Comparison of ENCODE assay signal across 20 cellular contexts in genomic region chr7:155252958-155253501, GRCh38. TPM values are rescaled to one million over a fixed set of nuclear protein-coding genes. Genes with fewer than 3 reads are reported as not detected.
DNase-seq lines count a peak whose midpoint lies in the region; ATAC-seq, FAIRE-seq and TF ChIP-seq lines count a peak whose summit lies in the region.
"Had no signal": no experiment of that assay in that cellular context is flagged by ENCODE, and none has a peak within 500 bp of the region (broad histone marks: within the 10 kb centered on the region; RNA-seq: fewer than 3 reads in every experiment).

No MANE protein-coding gene starts in this region.

- no peaks in the 10 kb centered on the region for H3K36me3 ChIP-seq in breast epithelium
- no peaks in the 10 kb centered on the region for H3K36me3 ChIP-seq in mammary epithelial cell (ENCODE audit: insufficient read depth, low read length)
- H3K36me3 ChIP-seq in endothelial cell of umbilical vein (ENCODE audit: control insufficient read depth in 2 of 2, extremely low read depth in 1 of 2, insufficient read depth in 2 of 2, low read length in 2 of 2) = no peaks in the 10 kb centered on the region
- H3K36me3 ChIP-seq in osteoblast (ENCODE audit: insufficient read depth, low read length) = no peaks in the 10 kb centered on the region
- no peaks in the 10 kb centered on the region for H3K36me3 ChIP-seq in thoracic aorta

- no peaks in the 10 kb centered on the region for H3K9me3 ChIP-seq in breast epithelium
- no peaks in the 10 kb centered on the region for H3K9me3 ChIP-seq in mammary epithelial cell (replicated peaks; ENCODE audit: insufficient read depth, low read length)
- H3K9me3 ChIP-seq in endothelial cell of umbilical vein (replicated peaks; ENCODE audit: control insufficient read depth, insufficient read depth, low read length) = no peaks in the 10 kb centered on the region
- no peaks in the 10 kb centered on the region for H3K9me3 ChIP-seq in osteoblast (ENCODE audit: low read depth, low read length)
- no peaks in the 10 kb centered on the region for H3K9me3 ChIP-seq in thoracic aorta

- CTCF ChIA-PET in mammary epithelial cell (lab: Charles Lee; ENCODE audit: low non-redundant PET) (no interaction called here), endothelial cell of umbilical vein (lab: Charles Lee) (interaction anchor here (0.7 to 2.7 kb wide), 9 partner anchors 9 to 92 kb away, joined by 3 to 11 read pairs (median 4); no protein-coding TSS in a partner anchor)

- H3K27me3 ChIP-seq in breast epithelium = no peaks in the 10 kb centered on the region
- H3K27me3 ChIP-seq in mammary epithelial cell (ENCODE audit: insufficient read depth, low read length) = peaks cover 3% of the 10 kb centered on the region
- H3K27me3 ChIP-seq in endothelial cell of umbilical vein (ENCODE audit: control insufficient read depth in 2 of 2, insufficient read depth in 2 of 2, low read length in 2 of 2) = no peaks in the 10 kb centered on the region
- H3K27me3 ChIP-seq in osteoblast (ENCODE audit: insufficient read depth, low read length) = no peaks in the 10 kb centered on the region
- no peaks in the 10 kb centered on the region for H3K27me3 ChIP-seq in thoracic aorta (replicated peaks; ENCODE audit: insufficient read depth)

- no peak for FAIRE-seq in endothelial cell of umbilical vein (lab: Jason Lieb, UNC)
- FAIRE-seq: HTR-8/SVneo, RCC 7860 had no signal

- peak overlapping the region; percentile 23 to 35 for H3K27ac ChIP-seq in breast epithelium
- H3K27ac ChIP-seq in mammary epithelial cell (ENCODE audit: insufficient read depth, low read depth, low read length) = no peak overlapping the region
- H3K27ac ChIP-seq in endothelial cell of umbilical vein (ENCODE audit: insufficient read depth, low read depth, low read length) = no peak overlapping the region
- H3K27ac ChIP-seq in osteoblast (ENCODE audit: low read depth, low read length) = no peak overlapping the region
- H3K27ac ChIP-seq in thoracic aorta = no peak overlapping the region
- H3K27ac ChIP-seq: 22Rv1 had no signal

- ATAC-seq in thoracic aorta (ENCODE audit: insufficient number of reproducible peaks, low FRiP score, low read depth) (no peak), HG03565 (IDR thresholded peaks at IDR 0.05; ENCODE audit: unreplicated experiment) (no peak), left cardiac atrium (no peak)
- ATAC-seq: Right ventricle myocardium inferior had no signal

- no peak overlapping the region for H3K4me2 ChIP-seq in mammary epithelial cell (ENCODE audit: insufficient read depth, low read depth, low read length)
- no peak overlapping the region for H3K4me2 ChIP-seq in endothelial cell of umbilical vein (ENCODE audit: insufficient read depth, low read length)
- H3K4me2 ChIP-seq in osteoblast (ENCODE audit: insufficient read depth, low read length) = no peak overlapping the region

- dilution Hi-C loops in mammary epithelial cell (cut with HindIII; ENCODE audit: low sequenced_read_pairs) = no loop called here
- dilution Hi-C loops in endothelial cell of umbilical vein (cut with MboI; ENCODE audit: extremely low pct_ligation_motif_present, low sequenced_read_pairs) = no loop called here

- H3K9ac ChIP-seq in mammary epithelial cell (ENCODE audit: insufficient read depth, low read length) = no peak overlapping the region
- H3K9ac ChIP-seq in endothelial cell of umbilical vein (replicated peaks; ENCODE audit: extremely low read depth, insufficient read depth, low read length) = no peak overlapping the region

- H3K79me2 ChIP-seq in mammary epithelial cell (ENCODE audit: insufficient read depth, low read length) = no peaks in the 10 kb centered on the region
- H3K79me2 ChIP-seq in endothelial cell of umbilical vein (ENCODE audit: control insufficient read depth, insufficient read depth, low read length) = no peaks in the 10 kb centered on the region
- H3K79me2 ChIP-seq in osteoblast (ENCODE audit: insufficient read depth, low read length) = no peaks in the 10 kb centered on the region

- BruUV-seq in mammary epithelial cell (replicated peaks; lab: Mats Ljungman, UMichigan) = no TSS peak
- no TSS peak for BruUV-seq in endothelial cell of umbilical vein (replicated peaks; lab: Mats Ljungman, UMichigan)

- in situ Hi-C loops in mammary epithelial cell (cut with MboI; ENCODE audit: low sequenced_read_pairs in 2 of 2) = no loop called here

- POLR2A ChIA-PET in endothelial cell of umbilical vein (lab: Charles Lee) = no interaction called here

- DNase-seq in breast epithelium (ENCODE audit: low spot score in 2 of 2) (no peak), mammary epithelial cell (no peak), endothelial cell of umbilical vein (ENCODE audit: low read depth, low spot score) (no peak), osteoblast (ENCODE audit: insufficient read length, low spot score, missing footprints) (peak; percentile 11), thoracic aorta (ENCODE audit: low spot score) (no peak), left cardiac atrium (no peak), HCEC 1CT (no peak)
- DNase-seq: DND-41, H7, NCI-H1092 treated with DMSO at 0.1 percent for 48 hours, NCI-H146, NCI-H2029 treated with DMSO at 0.1 percent for 48 hours, NCI-H2171 treated with DMSO at 0.1 percent for 48 hours, NCI-H446 treated with DMSO at 0.1 percent for 48 hours, NCI-H69 had no signal

- H3K4me1 ChIP-seq in breast epithelium (peaks cover 0 to 9% of the 10 kb centered on the region in 2 donors), mammary epithelial cell (ENCODE audit: insufficient read depth, low read length) (peaks cover 9% of the 10 kb centered on the region), endothelial cell of umbilical vein (ENCODE audit: control insufficient read depth, extremely low read depth, insufficient read depth, low read length) (peaks cover 12% of the 10 kb centered on the region), osteoblast (ENCODE audit: insufficient read depth, low read length) (peaks cover 26% of the 10 kb centered on the region), thoracic aorta (ENCODE audit: control insufficient read depth in 1 of 2, low read depth in 2 of 2) (peaks cover 8 to 29% of the 10 kb centered on the region in 2 donors)

- no peaks in the 10 kb centered on the region for H4K20me1 ChIP-seq in mammary epithelial cell (ENCODE audit: insufficient read depth, low read length)
- no peaks in the 10 kb centered on the region for H4K20me1 ChIP-seq in endothelial cell of umbilical vein (replicated peaks; ENCODE audit: control insufficient read depth, extremely low read depth, insufficient read depth, low read length)
- no peaks in the 10 kb centered on the region for H4K20me1 ChIP-seq in osteoblast (ENCODE audit: insufficient read depth, low read length)

- TF ChIP-seq CTCF in breast epithelium (IDR thresholded peaks at IDR 0.05) (no peak), mammary epithelial cell (conservative IDR thresholded peaks at IDR 0.05 in 1 of 2, IDR thresholded peaks at IDR 0.05 in 1 of 2; ENCODE audit: extremely low read depth in 1 of 2, insufficient read depth in 1 of 2, low read depth in 1 of 2, low read length in 2 of 2) (no peak), endothelial cell of umbilical vein (IDR thresholded peaks at IDR 0.05; ENCODE audit: extremely low read depth in 1 of 2, insufficient read depth in 1 of 2, low read depth in 1 of 2, low read length in 2 of 2) (no peak), osteoblast (IDR thresholded peaks at IDR 0.05; ENCODE audit: extremely low read depth, low read depth, low read length) (no peak), thoracic aorta (IDR thresholded peaks at IDR 0.05) (no peak)

- intact Hi-C loops in breast epithelium (cut with DNase I; ENCODE audit: low total_unique reads) = no loop called here
- intact Hi-C loops in mammary epithelial cell (cut with micrococcal nuclease) = loop anchor here (1.0 to 5.0 kb wide), 2 partner anchors 63 to 326 kb away; no protein-coding TSS in a partner anchor
- intact Hi-C loops in endothelial cell of umbilical vein (cut with micrococcal nuclease) = loop anchor here (1.0 kb wide), 2 partner anchors 48 to 63 kb away; no protein-coding TSS in a partner anchor
- intact Hi-C loops in left cardiac atrium (cut with DNase I) = no loop called here

- H3K9me1 ChIP-seq in endothelial cell of umbilical vein (replicated peaks; ENCODE audit: control insufficient read depth, extremely low read depth, insufficient read depth, low read length) = no peaks in the 10 kb centered on the region

- H3K4me3 ChIP-seq in breast epithelium (no peak overlapping the region), mammary epithelial cell (replicated peaks in 1 of 3; ENCODE audit: insufficient read depth in 1 of 3, low read depth in 2 of 3, low read length in 3 of 3) (no peak overlapping the region), endothelial cell of umbilical vein (replicated peaks in 1 of 3; ENCODE audit: insufficient read depth in 1 of 3, low read depth in 1 of 3, low read length in 3 of 3) (no peak overlapping the region), osteoblast (ENCODE audit: insufficient read depth, low read length) (no peak overlapping the region), thoracic aorta (peak overlapping the region; percentile 22)

- 53% methylated on average over 17 of the region's 22 CpGs for WGBS in mammary epithelial cell (ENCODE audit: low coverage, missing lambda C conversion rate)

- H2AFZ ChIP-seq in mammary epithelial cell (ENCODE audit: low read depth, low read length) (no peak overlapping the region), endothelial cell of umbilical vein (ENCODE audit: low read depth, low read length) (peak overlapping the region; percentile 3), osteoblast (ENCODE audit: low read length) (no peak overlapping the region)

- TF ChIP-seq POLR2A in breast epithelium (IDR thresholded peaks at IDR 0.05) (no peak), endothelial cell of umbilical vein (IDR thresholded peaks at IDR 0.05; ENCODE audit: low read depth, low read length) (no peak)

TF ChIP-seq in endothelial cell of umbilical vein, 7 proteins besides CTCF, POLR2A, EP300 and RAD21 (continues in another document):
- TF ChIP-seq GATA2 (IDR thresholded peaks at IDR 0.05; ENCODE audit: insufficient read depth, insufficient read length, low read depth, low read length) = no peak
- TF ChIP-seq MYC (IDR thresholded peaks at IDR 0.05; ENCODE audit: low read depth, low read length) = no peak

RNA-seq across cellular contexts. Expression of gene INSIG1, which starts 44.6 kb away (rescaled TPM):
- 10 to 100 TPM; 37.0 to 89.6 (median 66.0) TPM for total RNA-seq in breast epithelium
- total RNA-seq in mammary epithelial cell = 10 to 100 TPM; 64.8 to 71.7 TPM
- polyA plus RNA-seq in mammary epithelial cell = 89.4 TPM
- polyA minus RNA-seq in mammary epithelial cell = 157 TPM
- 79.3 and 105 TPM in 2 replicates for total RNA-seq in endothelial cell of umbilical vein
- polyA plus RNA-seq in endothelial cell of umbilical vein = 102 and 129 TPM in 2 replicates
- polyA plus RNA-seq in endothelial cell of umbilical vein (2011; cell fraction: cytosol; rRNA removed) = 55.2 and 65.6 TPM in 2 replicates
- polyA plus RNA-seq in endothelial cell of umbilical vein (2011; cell fraction: nucleus; rRNA removed) = 40.6 and 54.9 TPM in 2 replicates
- 36.7 and 55.1 TPM in 2 replicates for polyA plus RNA-seq in endothelial cell of umbilical vein (2012)
- polyA minus RNA-seq in endothelial cell of umbilical vein = 112 and 120 TPM in 2 replicates
- polyA minus RNA-seq in endothelial cell of umbilical vein (2011; cell fraction: cytosol; rRNA and poly(A)+ RNA removed) = 42.5 TPM
- 49.7 and 74.6 TPM in 2 replicates for polyA minus RNA-seq in endothelial cell of umbilical vein (2011; cell fraction: nucleus; rRNA and poly(A)+ RNA removed)
- total RNA-seq in osteoblast = 835 and 847 TPM in 2 replicates
- total RNA-seq in thoracic aorta = 10 to 100 TPM; 42.9 to 83.2 TPM
- 10 to 100 TPM; 37.3 to 42.3 TPM for total RNA-seq in left cardiac atrium

Comparison
In these comparisons a context has a peak if more than half of its experiments do, and no peak if none do; other contexts are left out.
1. H3K27ac ChIP-seq: peak in breast epithelium (2 of 2); none in mammary epithelial cell (single experiment), endothelial cell of umbilical vein (single experiment), osteoblast (single experiment) and thoracic aorta (0 of 2).
2. intact Hi-C loops: an anchor here in mammary epithelial cell (1.0 to 5.0 kb wide) and endothelial cell of umbilical vein (1.0 kb wide); none called in breast epithelium and left cardiac atrium.